8 cellular contexts compared by ENCODE assay signal in the genomic region with DNA sequence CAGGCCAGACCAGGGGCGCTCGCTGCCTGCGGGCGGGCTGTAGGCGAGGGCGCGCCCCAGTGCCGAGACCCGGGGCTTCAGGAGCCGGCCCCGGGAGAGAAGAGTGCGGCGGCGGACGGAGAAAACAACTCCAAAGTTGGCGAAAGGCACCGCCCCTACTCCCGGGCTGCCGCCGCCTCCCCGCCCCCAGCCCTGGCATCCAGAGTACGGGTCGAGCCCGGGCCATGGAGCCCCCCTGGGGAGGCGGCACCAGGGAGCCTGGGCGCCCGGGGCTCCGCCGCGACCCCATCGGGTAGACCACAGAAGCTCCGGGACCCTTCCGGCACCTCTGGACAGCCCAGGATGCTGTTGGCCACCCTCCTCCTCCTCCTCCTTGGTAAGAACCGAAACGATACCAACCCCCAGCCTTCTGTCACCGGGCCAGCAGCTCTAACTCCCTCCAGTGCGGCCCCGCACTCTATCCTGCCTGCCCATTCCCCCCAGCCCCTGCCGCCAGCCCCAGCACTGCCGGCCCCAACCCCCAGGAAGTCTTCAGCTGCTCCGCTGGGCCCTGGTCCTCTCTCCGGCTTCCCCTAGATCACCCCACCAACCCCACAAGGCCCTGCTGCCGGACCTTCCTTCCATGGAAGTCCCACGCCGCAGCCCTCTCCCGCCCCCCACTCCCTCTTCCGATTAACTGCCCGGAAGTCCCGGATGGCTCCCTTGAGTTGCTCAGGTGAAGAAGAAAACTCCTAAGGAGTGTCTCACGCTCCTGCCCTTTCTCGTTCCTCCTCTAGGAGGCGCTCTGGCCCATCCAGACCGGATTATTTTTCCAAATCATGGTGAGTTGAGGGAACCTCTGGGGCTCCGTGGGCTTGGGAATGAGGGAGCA. TPM values are rescaled to one million over a fixed set of nuclear protein-coding genes. Genes with fewer than 3 reads are reported as not detected.
A peak's percentile ranks its signal among the peaks of the same experiment; 100 is the strongest.
DNase-seq lines count a peak whose midpoint lies in the region; ATAC-seq and TF ChIP-seq lines count a peak whose summit lies in the region.

No MANE protein-coding gene starts in this region.

- in situ Hi-C loops in transverse colon (cut with MboI; ENCODE audit: low pct_ligation_motif_present in 1 of 4, low pct_unique_long_range_greater_than_20kb in 1 of 4, low sequenced_read_pairs in 3 of 4) = loop anchor here in 2 of 4 donors (25.0 kb wide), 1 partner anchor 310 kb away; no protein-coding TSS in a partner anchor

- intact Hi-C loops in Right ventricle myocardium inferior (cut with DNase I) = loop anchor here (2.0 to 5.0 kb wide), 3 partner anchors 29 to 57 kb away; a partner anchor contains a TSS
- intact Hi-C loops in transverse colon (cut with DNase I; ENCODE audit: low total_unique reads) = loop anchor here (5.0 kb wide), 1 partner anchor 45 kb away; a partner anchor contains a TSS

- H3K27ac ChIP-seq in DND-41 (ENCODE audit: low read length) = peak overlapping the region; percentile 81
- H3K27ac ChIP-seq in SJSA1 = peak overlapping the region; percentile 81
- H3K27ac ChIP-seq in parathyroid adenoma = peak overlapping the region; percentile 94
- H3K27ac ChIP-seq in transverse colon = peak overlapping the region; percentile 94 to 99 (median 98)

- TF ChIP-seq EP300 in transverse colon (IDR thresholded peaks at IDR 0.05; ENCODE audit: low read depth) = no peak

- H2AFZ ChIP-seq in DND-41 (ENCODE audit: low read depth, low read length) (peak overlapping the region; percentile 78), parathyroid adenoma (peak overlapping the region; percentile 85)

- peaks cover 8% of the 10 kb centered on the region; the same call in 1 of the 2 replicates for H3K36me3 ChIP-seq in DND-41 (ENCODE audit: insufficient read depth, low read length)
- peaks cover 38% of the 10 kb centered on the region for H3K36me3 ChIP-seq in SJSA1
- no peaks in the 10 kb centered on the region for H3K36me3 ChIP-seq in parathyroid adenoma (ENCODE audit: control insufficient read depth, insufficient read depth, low read length)
- peaks cover 0 to 37% (median 22%) of the 10 kb centered on the region in 4 donors for H3K36me3 ChIP-seq in transverse colon

- ATAC-seq in DND-41 (ENCODE audit: insufficient read depth, low read depth) (peak; percentile 54), GM21619 (IDR thresholded peaks at IDR 0.05; ENCODE audit: unreplicated experiment) (peak; percentile 25), Right ventricle myocardium inferior (peak; percentile 59)

- no peaks in the 10 kb centered on the region for H3K79me2 ChIP-seq in DND-41 (ENCODE audit: insufficient read depth, low read length)
- peaks cover 2% of the 10 kb centered on the region for H3K79me2 ChIP-seq in parathyroid adenoma

- no peaks in the 10 kb centered on the region for H3K9me3 ChIP-seq in DND-41 (ENCODE audit: insufficient read depth, low read length, severe bottlenecking)
- no peaks in the 10 kb centered on the region for H3K9me3 ChIP-seq in SJSA1 (replicated peaks)
- no peaks in the 10 kb centered on the region for H3K9me3 ChIP-seq in parathyroid adenoma (ENCODE audit: control insufficient read depth, low read length)
- H3K9me3 ChIP-seq in transverse colon = no peaks in the 10 kb centered on the region

- H3K4me1 Mint-ChIP-seq in activated naive CD8-positive, alpha-beta T cell (ENCODE audit: low read depth) = peaks cover 31% of the 10 kb centered on the region

- H3K4me1 ChIP-seq in DND-41 (ENCODE audit: insufficient read depth, low read length) (peaks cover 24% of the 10 kb centered on the region), SJSA1 (replicated peaks) (peaks cover 16% of the 10 kb centered on the region), parathyroid adenoma (peaks cover 12% of the 10 kb centered on the region), transverse colon (peaks cover 19 to 29% (median 23%) of the 10 kb centered on the region in 4 donors)

- DNase-seq in DND-41 (peak; percentile 55), LHCN-M2 (ENCODE audit: low read depth) (peak; percentile 82), SJSA1 (ENCODE audit: low read depth in 1 of 2, low spot score in 2 of 2) (peak; percentile 73 to 75), Right ventricle myocardium inferior (ENCODE audit: missing footprints) (peak; percentile 84), transverse colon (peak; percentile 92)

- H3K9me3 Mint-ChIP-seq in activated naive CD8-positive, alpha-beta T cell (ENCODE audit: low read depth) = no peaks in the 10 kb centered on the region

- peak overlapping the region; percentile 97 for H3K4me3 Mint-ChIP-seq in activated naive CD8-positive, alpha-beta T cell

- H3K4me3 ChIP-seq in DND-41 (ENCODE audit: low read depth in 1 of 2, low read length in 2 of 2) (peak overlapping the region; percentile 51 to 62; a peak in 3 of 4 replicates), SJSA1 (peak overlapping the region; percentile 87), parathyroid adenoma (ENCODE audit: low read depth, low read length) (peak overlapping the region; percentile 88), transverse colon (peak overlapping the region; percentile 61 to 89 (median 74))

- H4K20me1 ChIP-seq in DND-41 (ENCODE audit: insufficient read depth, low read length) = peaks cover 24% of the 10 kb centered on the region

- no peaks in the 10 kb centered on the region for H3K27me3 ChIP-seq in DND-41 (ENCODE audit: insufficient read depth, low read length, poor library complexity)
- no peaks in the 10 kb centered on the region for H3K27me3 ChIP-seq in SJSA1 (replicated peaks)
- no peaks in the 10 kb centered on the region for H3K27me3 ChIP-seq in parathyroid adenoma (ENCODE audit: control insufficient read depth, insufficient read depth, low read length)
- no peaks in the 10 kb centered on the region for H3K27me3 ChIP-seq in transverse colon

- 1% methylated on average over 30 of the region's 54 CpGs; no CpG with 5 or more reads in 1 of the 2 donors for WGBS in transverse colon (ENCODE audit: low coverage in 1 of 2), 2 donors

- H3K9ac ChIP-seq in DND-41 (ENCODE audit: low read depth, low read length) = peak overlapping the region; percentile 64
- H3K9ac ChIP-seq in parathyroid adenoma = peak overlapping the region; percentile 50

- peak; percentile 88 for TF ChIP-seq CTCF in DND-41 (IDR thresholded peaks at IDR 0.05; ENCODE audit: borderline replicate concordance, extremely low read depth, low read length, poor library complexity, severe bottlenecking)
- peak; percentile 99 for TF ChIP-seq CTCF in parathyroid adenoma (IDR thresholded peaks at IDR 0.05)
- peak; percentile 92 to 99 (median 97) for TF ChIP-seq CTCF in transverse colon (IDR thresholded peaks at IDR 0.05)

- H3K4me2 ChIP-seq in DND-41 (ENCODE audit: insufficient read depth, low read length) (peak overlapping the region; percentile 67), parathyroid adenoma (ENCODE audit: low read length) (peak overlapping the region; percentile 67)

- no peaks in the 10 kb centered on the region for H3K27me3 Mint-ChIP-seq in activated naive CD8-positive, alpha-beta T cell

- TF ChIP-seq POLR2A in transverse colon (IDR thresholded peaks at IDR 0.05) = peak; percentile 23

- no peaks in the 10 kb centered on the region for H3K36me3 Mint-ChIP-seq in activated naive CD8-positive, alpha-beta T cell

- H3K27ac Mint-ChIP-seq in activated naive CD8-positive, alpha-beta T cell = peak overlapping the region; percentile 87

RNA-seq across cellular contexts. Expression of a gene that starts 0.7 kb away (rescaled TPM):
- total RNA-seq in LHCN-M2 (2014; rRNA removed) = 86.0 and 86.5 TPM in 2 replicates
- 127 TPM for polyA plus RNA-seq in LHCN-M2 (2012)
- 37.4 and 41.4 TPM in 2 replicates for total RNA-seq in SJSA1 (2014; rRNA removed; shearing (Covaris generic))
- 59.2 TPM for total RNA-seq in Right ventricle myocardium inferior
- 100 to 1,000 TPM in 3 of 4 donors, 10 to 100 TPM in 1; 88.8 to 232 (median 180) TPM for total RNA-seq in transverse colon

RNA-seq across cellular contexts. Expression of a gene that starts 10.8 kb away (rescaled TPM):
- total RNA-seq in LHCN-M2 (2014; rRNA removed) = 0.06 and 0.13 TPM in 2 replicates
- polyA plus RNA-seq in LHCN-M2 (2012) = 0.17 TPM
- total RNA-seq in SJSA1 (2014; rRNA removed; shearing (Covaris generic)) = 0.05 TPM in 1 of 2 replicates, not detected in the other
- total RNA-seq in Right ventricle myocardium inferior = not detected
- 1 to 10 TPM in 2 of 4 donors, under 1 TPM in 1, not detected in 1; 0.27 to 5.2 (median 2.1) TPM for total RNA-seq in transverse colon

RNA-seq across cellular contexts. Expression of a gene that starts 35.8 kb away (rescaled TPM):
- total RNA-seq in LHCN-M2 (2014; rRNA removed) = 292 and 331 TPM in 2 replicates
- 172 TPM for polyA plus RNA-seq in LHCN-M2 (2012)
- total RNA-seq in SJSA1 (2014; rRNA removed; shearing (Covaris generic)) = 101 and 117 TPM in 2 replicates
- total RNA-seq in Right ventricle myocardium inferior = 26.0 TPM
- 10 to 100 TPM; 59.5 to 91.6 (median 73.1) TPM for total RNA-seq in transverse colon

RNA-seq across cellular contexts. Expression of a gene that starts 42.5 kb away (rescaled TPM):
- total RNA-seq in LHCN-M2 (2014; rRNA removed) = 104 and 188 TPM in 2 replicates
- 193 TPM for polyA plus RNA-seq in LHCN-M2 (2012)
- total RNA-seq in SJSA1 (2014; rRNA removed; shearing (Covaris generic)) = 58.2 and 108 TPM in 2 replicates
- 110 TPM for total RNA-seq in Right ventricle myocardium inferior
- total RNA-seq in transverse colon = 10 to 100 TPM in 2 of 4 donors, 1 to 10 TPM in 1, not detected in 1; 7.5 to 44.3 (median 23.8) TPM

RNA-seq across cellular contexts. Expression of a gene that starts 46.8 kb away (rescaled TPM):
- total RNA-seq in LHCN-M2 (2014; rRNA removed) = 75.6 and 131 TPM in 2 replicates
- polyA plus RNA-seq in LHCN-M2 (2012) = 47.2 TPM
- 67.8 and 86.9 TPM in 2 replicates for total RNA-seq in SJSA1 (2014; rRNA removed; shearing (Covaris generic))
- 40.3 TPM for total RNA-seq in Right ventricle myocardium inferior
- total RNA-seq in transverse colon = 100 to 1,000 TPM in 3 of 4 donors, 10 to 100 TPM in 1; 96.4 to 186 (median 114) TPM

Comparison
In these comparisons a context has a peak if more than half of its experiments do, and no peak if none do; other contexts are left out.
1. Peak in every context shown above with its lines: DNase-seq, ATAC-seq, H3K4me3 ChIP-seq and H3K27ac ChIP-seq.